1 cellular context compared by ENCODE assay signal in the genomic region with DNA sequence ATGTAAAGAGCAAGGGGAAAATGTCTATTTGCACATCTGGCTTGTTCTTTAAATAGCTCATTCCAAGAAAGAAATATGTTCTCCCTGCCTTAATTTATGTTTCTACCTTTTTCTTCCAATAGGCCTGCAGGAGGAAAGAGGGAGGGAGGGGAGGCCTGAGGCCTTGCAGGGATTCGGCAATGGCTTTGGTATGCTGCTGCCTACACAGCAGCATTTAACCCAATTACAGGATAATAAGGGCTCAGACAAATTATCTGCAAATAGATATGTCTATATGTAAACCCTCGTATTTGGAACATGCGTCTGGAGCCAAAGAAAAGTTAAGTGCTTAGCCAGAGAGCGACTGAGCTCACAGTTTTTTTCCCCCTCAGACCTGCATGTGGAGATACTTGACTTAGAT.
TF ChIP-seq lines count a peak whose summit lies in the region.

No MANE protein-coding gene starts in this region.

TF ChIP-seq in H1, 55 proteins besides CTCF, POLR2A, EP300 and RAD21 (continued from another document):
- TF ChIP-seq GTF2F1 (IDR thresholded peaks at IDR 0.05; ENCODE audit: borderline replicate concordance, low read depth, low read length) = no peak
- no peak for TF ChIP-seq USF2 (IDR thresholded peaks at IDR 0.05; ENCODE audit: low read length)
- no peak for TF ChIP-seq TBP (IDR thresholded peaks at IDR 0.05; ENCODE audit: low read depth, low read length)
- no peak for TF ChIP-seq E2F6 (IDR thresholded peaks at IDR 0.05)
- TF ChIP-seq ZNF274 (IDR thresholded peaks at IDR 0.05; ENCODE audit: borderline replicate concordance, extremely low read depth, low read length) = no peak
- TF ChIP-seq ATF3 (IDR thresholded peaks at IDR 0.05; ENCODE audit: insufficient read depth, low read depth, low read length) = no peak
- no peak for TF ChIP-seq MAFK (IDR thresholded peaks at IDR 0.05; ENCODE audit: low read depth, low read length)
- TF ChIP-seq ASH2L (IDR thresholded peaks at IDR 0.05; ENCODE audit: low read length) = no peak
- no peak for TF ChIP-seq NRF1 (IDR thresholded peaks at IDR 0.05; ENCODE audit: low read depth, low read length)
- no peak for TF ChIP-seq BRCA1 (IDR thresholded peaks at IDR 0.05; ENCODE audit: low read depth, low read length)
- TF ChIP-seq BACH1 (IDR thresholded peaks at IDR 0.05; ENCODE audit: low read length) = no peak
- no peak for TF ChIP-seq SUZ12 (IDR thresholded peaks at IDR 0.05; ENCODE audit: low read length)
- no peak for TF ChIP-seq EZH2 (IDR thresholded peaks at IDR 0.05; ENCODE audit: low read depth, low read length, severe bottlenecking)
